In genomic region chr9:128135561-128135960, GRCh38 we compare ENCODE assay signal across 9 cellular contexts. TPM values are rescaled to one million over a fixed set of nuclear protein-coding genes. Genes with fewer than 3 reads are reported as not detected.
"Had no signal": no experiment of that assay in that cellular context is flagged by ENCODE, and none has a peak within 500 bp of the region (broad histone marks: within the 10 kb centered on the region; RNA-seq: fewer than 3 reads in every experiment).

No MANE protein-coding gene starts in this region.

RNA-seq across cellular contexts. Expression of gene LCN2, which starts 13.7 kb away (rescaled TPM):
- total RNA-seq: activated CD4-positive, alpha-beta memory T cell treated with anti-CD3 and anti-CD28 coated beads, Interleukin-2, amount 10 ng/mL, durations not matched to agents 7 days and 5 days; activated CD4-positive, alpha-beta T cell treated with anti-CD3 and anti-CD28 coated beads for 36 hours; activated CD8-positive, alpha-beta memory T cell treated with anti-CD3 and anti-CD28 coated beads for 36 hours; activated naive CD8-positive, alpha-beta T cell treated with anti-CD3 and anti-CD28 coated beads for 36 hours; activated T-helper 2 cell treated with anti-CD3 and anti-CD28 coated beads, Interferon-gamma antibody, Interleukin-2, Interleukin-4, amounts not matched to agents 10 μg/mL and 5 μg/mL and 100 μg/mL, durations not matched to agents 14 hours and 24 hours and 36 hours; cardiac muscle cell; OCI-LY7; RPMI7951; T-helper 2 cell treated with Interferon-gamma antibody and Interleukin-4, amounts not matched to agents 100 ng/mL and 5 ng/mL, for 36 hours had no signal
- polyA plus RNA-seq: cardiac muscle cell had no signal
